In the genomic region with DNA sequence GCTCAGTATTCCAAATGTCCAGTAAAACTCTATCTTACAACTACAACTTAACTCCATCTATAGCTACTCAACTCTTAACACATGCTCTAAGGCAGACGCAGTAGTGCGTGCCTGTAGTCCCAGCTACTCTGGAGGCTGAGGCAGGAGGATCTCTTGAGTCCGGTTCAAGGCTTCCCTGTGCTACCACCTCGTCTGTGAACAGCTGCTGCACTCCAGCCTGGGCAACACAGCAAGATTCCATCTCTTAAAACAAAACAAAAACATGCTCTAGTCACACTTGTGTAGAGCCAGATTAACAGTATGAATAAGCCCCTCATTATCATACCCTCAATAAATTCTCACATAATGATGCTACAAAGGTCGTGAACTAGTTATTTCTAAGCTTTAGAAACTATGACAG, we compare ENCODE assay signal across 10 cellular contexts. TPM values are rescaled to one million over a fixed set of nuclear protein-coding genes. Genes with fewer than 3 reads are reported as not detected.
DNase-seq lines count a peak whose midpoint lies in the region; ATAC-seq, FAIRE-seq and TF ChIP-seq lines count a peak whose summit lies in the region.
"Had no signal": no experiment of that assay in that cellular context is flagged by ENCODE, and none has a peak within 500 bp of the region (broad histone marks: within the 10 kb centered on the region; RNA-seq: fewer than 3 reads in every experiment).

No MANE protein-coding gene starts in this region.

- peak overlapping the region; percentile 92 for H3K4me2 ChIP-seq in SU-DHL-6 (ENCODE audit: low read depth, low read length, poor library complexity, severe bottlenecking)
- H3K4me2 ChIP-seq in smooth muscle cell, result peak overlapping the region; percentile 98

- peaks cover 9% of the 10 kb centered on the region; the same call in 1 of the 2 replicates for H3F3A ChIP-seq in SU-DHL-6 (ENCODE audit: insufficient read depth)
- peaks cover 14% of the 10 kb centered on the region for H3F3A ChIP-seq in smooth muscle cell (ENCODE audit: low read depth)

- peaks cover 55% of the 10 kb centered on the region for H3K36me3 Mint-ChIP-seq in activated CD8-positive, alpha-beta memory T cell treated with anti-CD3 and anti-CD28 coated beads, Interleukin-2, amount 10 ng/mL, durations not matched to agents 7 days and 5 days

- H3K9me3 ChIP-seq in SU-DHL-6 (ENCODE audit: insufficient read depth, low read length) (no peaks in the 10 kb centered on the region), iPS-15b (ENCODE audit: control insufficient read depth, insufficient read depth, low read length) (no peaks in the 10 kb centered on the region), smooth muscle cell (replicated peaks; ENCODE audit: low read depth) (no peaks in the 10 kb centered on the region)

- H3K9ac ChIP-seq in SU-DHL-6 (ENCODE audit: low read length), result peak overlapping the region; percentile 99; the same call in 1 of the 2 replicates
- H3K9ac ChIP-seq in iPS-15b (ENCODE audit: low read depth, low read length), result no peak overlapping the region
- no peak overlapping the region for H3K9ac ChIP-seq in smooth muscle cell (ENCODE audit: low read depth)

- H3K36me3 ChIP-seq in SU-DHL-6 (ENCODE audit: low read length), result peaks cover 43% of the 10 kb centered on the region
- H3K36me3 ChIP-seq in iPS-15b (ENCODE audit: control insufficient read depth, insufficient read depth, low read length), result peaks cover 21% of the 10 kb centered on the region
- peaks cover 7% of the 10 kb centered on the region for H3K36me3 ChIP-seq in smooth muscle cell (ENCODE audit: low read depth)

- CTCF ChIA-PET in activated CD8-positive, alpha-beta memory T cell treated with anti-CD3 and anti-CD28 coated beads, Interleukin-2, amount 10 ng/mL, durations not matched to agents 7 days and 5 days (lab: Charles Lee), result interaction anchor here (0.6 to 2.3 kb wide), 8 partner anchors 9 to 216 kb away, joined by 3 to 7 read pairs (median 5); no protein-coding TSS in a partner anchor

- no peaks in the 10 kb centered on the region for H3K9me2 ChIP-seq in SU-DHL-6 (replicated peaks; ENCODE audit: insufficient read depth, low read length)

- no peaks in the 10 kb centered on the region for H3K27me3 Mint-ChIP-seq in activated CD8-positive, alpha-beta memory T cell treated with anti-CD3 and anti-CD28 coated beads, Interleukin-2, amount 10 ng/mL, durations not matched to agents 7 days and 5 days

- DNase-seq in activated CD8-positive, alpha-beta memory T cell treated with anti-CD3 and anti-CD28 coated beads, Interleukin-2, amount 10 ng/mL, durations not matched to agents 7 days and 5 days, result no peak
- no peak for DNase-seq in activated CD8-positive, alpha-beta memory T cell treated with anti-CD3 and anti-CD28 coated beads, Interleukin-2, amount 50 U/mL, for 4 hours
- DNase-seq in smooth muscle cell (lab: John Stamatoyannopoulos, UW; ENCODE audit: unreplicated experiment), result no peak
- no peak for DNase-seq in frontal cortex (ENCODE audit: low spot score in 2 of 2)
- DNase-seq: islet precursor cell, NCI-H526 treated with DMSO at 0.1 percent for 48 hours had no signal

- peak overlapping the region; percentile 52 for H3K27ac Mint-ChIP-seq in activated CD8-positive, alpha-beta memory T cell treated with anti-CD3 and anti-CD28 coated beads, Interleukin-2, amount 10 ng/mL, durations not matched to agents 7 days and 5 days

- H3K4me3 ChIP-seq in SU-DHL-6 (ENCODE audit: insufficient read depth, low read length, poor library complexity, severe bottlenecking) (peak overlapping the region; percentile 72), iPS-15b (ENCODE audit: low read depth, low read length) (peak overlapping the region; percentile 10), smooth muscle cell (no peak overlapping the region)

- H3K4me3 Mint-ChIP-seq in activated CD8-positive, alpha-beta memory T cell treated with anti-CD3 and anti-CD28 coated beads, Interleukin-2, amount 10 ng/mL, durations not matched to agents 7 days and 5 days, result peak overlapping the region; percentile 99

- no peaks in the 10 kb centered on the region for H3K9me3 Mint-ChIP-seq in activated CD8-positive, alpha-beta memory T cell treated with anti-CD3 and anti-CD28 coated beads, Interleukin-2, amount 10 ng/mL, durations not matched to agents 7 days and 5 days (ENCODE audit: low read depth)

- no peak for TF ChIP-seq CTCF in SU-DHL-6 (IDR thresholded peaks at IDR 0.05; ENCODE audit: insufficient read depth, low read length, poor library complexity, severe bottlenecking)
- TF ChIP-seq CTCF in smooth muscle cell (IDR thresholded peaks at IDR 0.05; ENCODE audit: borderline replicate concordance, insufficient read depth, poor library complexity, severe bottlenecking), result no peak

- 93% methylated on average over 5 of the region's 5 CpGs for WGBS in smooth muscle cell (ENCODE audit: low lambda C conversion rate)

- H3K4me1 Mint-ChIP-seq in activated CD8-positive, alpha-beta memory T cell treated with anti-CD3 and anti-CD28 coated beads, Interleukin-2, amount 10 ng/mL, durations not matched to agents 7 days and 5 days, result peaks cover 41% of the 10 kb centered on the region

- H4K20me1 ChIP-seq in SU-DHL-6 (ENCODE audit: low read depth, low read length) (peaks cover 28% of the 10 kb centered on the region), smooth muscle cell (ENCODE audit: low read depth) (peaks cover 72% of the 10 kb centered on the region)

- no peaks in the 10 kb centered on the region for H3K4me1 ChIP-seq in iPS-15b (ENCODE audit: control insufficient read depth, insufficient read depth, low read length)
- peaks cover 23% of the 10 kb centered on the region for H3K4me1 ChIP-seq in smooth muscle cell (ENCODE audit: low read depth)

- H3K27me3 ChIP-seq in SU-DHL-6 (ENCODE audit: low read length) (no peaks in the 10 kb centered on the region), iPS-15b (ENCODE audit: control insufficient read depth, insufficient read depth, low read length) (no peaks in the 10 kb centered on the region), smooth muscle cell (ENCODE audit: low read depth) (no peaks in the 10 kb centered on the region)

- FAIRE-seq in frontal cortex (lab: Jason Lieb, UNC), result no peak

- no peak for ATAC-seq in activated CD8-positive, alpha-beta memory T cell treated with anti-CD3 and anti-CD28 coated beads, Interleukin-2, amount 10 ng/mL, durations not matched to agents 7 days and 5 days
- ATAC-seq in GM18870 (IDR thresholded peaks at IDR 0.05; ENCODE audit: unreplicated experiment), result no peak
- ATAC-seq in GM18519 (IDR thresholded peaks at IDR 0.05; ENCODE audit: low FRiP score, unreplicated experiment), result no peak

- H3K27ac ChIP-seq in SU-DHL-6 (ENCODE audit: low read depth, low read length) (no peak overlapping the region), smooth muscle cell (ENCODE audit: low read depth) (no peak overlapping the region)

- peaks cover 86% of the 10 kb centered on the region for H3K79me2 ChIP-seq in SU-DHL-6 (ENCODE audit: insufficient read depth, low read length)
- H3K79me2 ChIP-seq in smooth muscle cell (ENCODE audit: low read depth), result peaks cover 83% of the 10 kb centered on the region

- H2AFZ ChIP-seq in SU-DHL-6 (ENCODE audit: low read depth, low read length, severe bottlenecking) (no peak overlapping the region), smooth muscle cell (ENCODE audit: low read depth) (no peak overlapping the region)

RNA-seq across cellular contexts. Expression of gene BAZ1B, which starts 3.6 kb away (rescaled TPM):
- 100 to 1,000 TPM; 112 to 129 TPM for total RNA-seq in activated CD8-positive, alpha-beta memory T cell treated with anti-CD3 and anti-CD28 coated beads, Interleukin-2, amount 10 ng/mL, durations not matched to agents 7 days and 5 days
- total RNA-seq in smooth muscle cell (43.9 and 48.8 TPM in 2 replicates), frontal cortex (62.4 TPM)
- polyA plus RNA-seq in smooth muscle cell, result 20.1 and 23.9 TPM in 2 replicates

RNA-seq across cellular contexts. Expression of gene BCL7B, which starts 39.0 kb away (rescaled TPM):
- total RNA-seq in activated CD8-positive, alpha-beta memory T cell treated with anti-CD3 and anti-CD28 coated beads, Interleukin-2, amount 10 ng/mL, durations not matched to agents 7 days and 5 days, result 10 to 100 TPM; 74.9 to 87.0 TPM
- total RNA-seq in smooth muscle cell, result 16.0 and 31.9 TPM in 2 replicates
- 30.7 and 37.9 TPM in 2 replicates for polyA plus RNA-seq in smooth muscle cell
- total RNA-seq in frontal cortex, result 6.5 TPM

RNA-seq across cellular contexts. Expression of gene TBL2, which starts 59.9 kb away (rescaled TPM):
- total RNA-seq in activated CD8-positive, alpha-beta memory T cell treated with anti-CD3 and anti-CD28 coated beads, Interleukin-2, amount 10 ng/mL, durations not matched to agents 7 days and 5 days, result 10 to 100 TPM; 23.3 to 27.2 TPM
- total RNA-seq in smooth muscle cell (62.4 and 78.5 TPM in 2 replicates), frontal cortex (26.1 TPM)
- 57.7 and 67.6 TPM in 2 replicates for polyA plus RNA-seq in smooth muscle cell
